8 cellular contexts compared by ENCODE assay signal in the genomic region with DNA sequence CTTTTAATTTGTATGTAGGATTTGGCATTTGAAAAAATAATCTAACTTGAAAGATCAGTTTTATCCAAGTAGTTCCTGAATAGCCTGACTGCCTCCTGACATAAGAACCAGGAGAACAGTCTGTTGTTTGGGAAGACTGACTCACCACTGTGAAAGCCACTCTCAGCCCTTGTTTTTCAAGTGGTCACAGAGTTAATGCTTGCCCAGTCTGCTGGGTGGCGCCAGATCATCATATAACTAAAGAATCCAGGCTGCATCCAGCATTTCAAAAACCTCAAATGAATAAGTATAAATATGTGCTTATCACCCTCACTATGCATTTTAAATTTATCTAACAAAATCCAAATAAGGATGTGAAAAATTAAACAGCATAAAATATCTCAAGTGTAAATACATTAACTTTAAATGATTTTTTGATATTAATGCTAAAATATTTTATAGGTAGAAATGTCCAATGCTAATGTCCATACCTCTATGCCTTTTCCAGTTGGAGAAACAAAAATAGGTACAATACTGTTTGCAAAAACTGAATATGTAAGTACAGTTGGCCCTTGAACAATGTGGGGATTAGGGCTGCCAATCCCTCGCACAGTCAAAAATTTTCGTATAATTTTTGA. TPM values are rescaled to one million over a fixed set of nuclear protein-coding genes. Genes with fewer than 3 reads are reported as not detected.
A peak's percentile ranks its signal among the peaks of the same experiment; 100 is the strongest.
DNase-seq lines count a peak whose midpoint lies in the region; ATAC-seq and TF ChIP-seq lines count a peak whose summit lies in the region.

No MANE protein-coding gene starts in this region.

- no peaks in the 10 kb centered on the region for H3K9me3 ChIP-seq in lung (ENCODE audit: control insufficient read depth in 2 of 2, insufficient read depth in 1 of 2, low read length in 1 of 2)

- H3K9me3 Mint-ChIP-seq in stimulated activated memory B cell treated with anti-CD40 and anti-IgM and Interleukin-4, amounts not matched to agents 10 μg/mL and 1 μg/mL and 100 μg/mL, for 72 hours: no peaks in the 10 kb centered on the region

- H3K4me3 ChIP-seq in lung: no peak overlapping the region

- peak; percentile 61 for ATAC-seq in lung (ENCODE audit: insufficient read depth, low FRiP score)
- no peak for ATAC-seq in stimulated activated memory B cell treated with anti-CD40 and anti-IgM and Interleukin-4, amounts not matched to agents 10 μg/mL and 1 μg/mL and 100 μg/mL, for 72 hours
- no peak for ATAC-seq in GM19035 (IDR thresholded peaks at IDR 0.05; ENCODE audit: unreplicated experiment)
- no peak for ATAC-seq in GM21737 (IDR thresholded peaks at IDR 0.05; ENCODE audit: unreplicated experiment)

- 52 to 60% methylated on average over 3 of the region's 3 CpGs for WGBS in lung, 2 donors

- H3K27me3 ChIP-seq in lung (ENCODE audit: control insufficient read depth, insufficient read depth): no peaks in the 10 kb centered on the region

- no peak overlapping the region for H3K4me3 Mint-ChIP-seq in stimulated activated memory B cell treated with anti-CD40 and anti-IgM and Interleukin-4, amounts not matched to agents 10 μg/mL and 1 μg/mL and 100 μg/mL, for 72 hours

- no peaks in the 10 kb centered on the region for H3K36me3 Mint-ChIP-seq in stimulated activated memory B cell treated with anti-CD40 and anti-IgM and Interleukin-4, amounts not matched to agents 10 μg/mL and 1 μg/mL and 100 μg/mL, for 72 hours

- H3K4me1 Mint-ChIP-seq in stimulated activated memory B cell treated with anti-CD40 and anti-IgM and Interleukin-4, amounts not matched to agents 10 μg/mL and 1 μg/mL and 100 μg/mL, for 72 hours: no peaks in the 10 kb centered on the region

- H3K36me3 ChIP-seq in lung (ENCODE audit: control insufficient read depth in 2 of 2, insufficient read depth in 2 of 2, low read length in 2 of 2): no peaks in the 10 kb centered on the region

- H3K27me3 Mint-ChIP-seq in stimulated activated memory B cell treated with anti-CD40 and anti-IgM and Interleukin-4, amounts not matched to agents 10 μg/mL and 1 μg/mL and 100 μg/mL, for 72 hours: no peaks in the 10 kb centered on the region

- peak; percentile 9 for DNase-seq in EL
- peak; percentile 64 for DNase-seq in HPDE6-E6E7 (ENCODE audit: extremely low spot score)
- peak; percentile 74 for DNase-seq in NOMO-1 treated with DMSO at 0.1 percent for 48 hours (lab: John Stamatoyannopoulos, UW; ENCODE audit: unreplicated experiment)
- DNase-seq in dermis microvascular lymphatic vessel endothelial cell (ENCODE audit: low read depth in 2 of 2): peak; percentile 7 to 34
- DNase-seq in lung (ENCODE audit: low spot score): peak; percentile 38

- no peaks in the 10 kb centered on the region for H3K4me1 ChIP-seq in lung (ENCODE audit: control insufficient read depth in 2 of 2, insufficient read depth in 2 of 2, low read length in 2 of 2)

- no peak overlapping the region for H3K27ac ChIP-seq in lung (ENCODE audit: low read depth in 1 of 2, low read length in 1 of 2)

- no peak for TF ChIP-seq CTCF in lung (IDR thresholded peaks at IDR 0.05; ENCODE audit: control extremely low read depth, extremely low read depth)

- H3K27ac Mint-ChIP-seq in stimulated activated memory B cell treated with anti-CD40 and anti-IgM and Interleukin-4, amounts not matched to agents 10 μg/mL and 1 μg/mL and 100 μg/mL, for 72 hours: no peak overlapping the region

RNA-seq across cellular contexts. Expression of a gene that starts 26.9 kb away (rescaled TPM):
- 0.13 TPM in 1 of 2 replicates, not detected in the other for total RNA-seq in dermis microvascular lymphatic vessel endothelial cell
- 10 to 100 TPM; 22.8 to 51.3 TPM for total RNA-seq in lung
- 10 to 100 TPM in 1 of 2 donors, 1 to 10 TPM in 1; 7.1 to 11.3 TPM for polyA plus RNA-seq in lung

Comparison
In these comparisons a context has a peak if more than half of its experiments do, and no peak if none do; other contexts are left out.
1. DNase-seq: peak in every context shown above with its lines; median percentile 74 in NOMO-1 treated with DMSO at 0.1 percent for 48 hours; 64 in HPDE6-E6E7; 38 in lung; 20 in dermis microvascular lymphatic vessel endothelial cell; 9 in EL.
2. RNA of a gene that starts 26.9 kb away (total RNA-seq): 22.8 to 51.3 TPM in lung; 0.13 TPM in dermis microvascular lymphatic vessel endothelial cell; every median in the first group is over 10 times any median in the second.